ENCODE assay signal across 8 cellular contexts in the genomic region with DNA sequence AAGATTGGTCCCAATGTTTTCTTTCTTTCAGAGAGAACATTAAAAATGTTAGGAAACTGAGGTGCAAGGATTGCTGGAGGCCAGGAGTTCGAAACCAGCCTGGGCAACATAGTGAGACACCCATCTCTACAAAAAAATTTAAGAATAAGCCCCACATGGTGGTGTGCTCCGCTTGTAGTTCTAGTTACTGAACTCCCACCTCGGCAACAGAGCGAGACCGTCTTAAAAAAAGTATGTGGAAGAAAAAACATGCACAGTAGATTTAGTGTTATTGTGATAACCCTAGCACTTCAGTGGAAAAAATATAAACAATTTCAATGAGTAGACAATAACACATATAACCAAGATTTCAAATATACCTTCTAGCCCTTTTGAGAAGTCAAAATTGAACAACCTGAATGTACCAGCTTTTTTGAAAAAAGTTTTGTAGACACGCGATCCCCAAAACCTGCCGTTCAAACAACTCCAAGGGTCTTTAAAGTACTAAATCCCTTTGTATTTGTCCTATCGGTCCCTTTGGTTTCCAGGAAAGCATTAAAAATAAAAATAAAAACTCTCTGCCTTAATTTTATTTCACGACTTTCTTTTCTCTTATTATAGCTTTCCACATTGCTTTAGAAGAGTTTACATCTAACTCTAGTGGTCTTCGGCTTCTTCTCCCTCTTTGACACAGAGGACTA. TPM values are rescaled to one million over a fixed set of nuclear protein-coding genes. Genes with fewer than 3 reads are reported as not detected.
DNase-seq lines count a peak whose midpoint lies in the region; ATAC-seq, FAIRE-seq and TF ChIP-seq lines count a peak whose summit lies in the region.

No MANE protein-coding gene starts in this region.

- peaks cover 2 to 14% (median 13%) of the 10 kb centered on the region in 3 donors for H3K4me1 ChIP-seq in pancreas

- intact Hi-C loops in pancreas (cut with DNase I), result loop anchor here in 1 of 3 donors (10.0 kb wide), 1 partner anchor 170 kb away; no protein-coding TSS in a partner anchor

- H3K27me3 ChIP-seq in pancreas, result no peaks in the 10 kb centered on the region

- WGBS in pancreas, 2 donors, result 9 to 15% methylated on average over 11 of the region's 11 CpGs

- H3K4me3 ChIP-seq in epithelial cell of proximal tubule (ENCODE audit: low read depth, low read length) (peak overlapping the region; percentile 89), pancreas (peak overlapping the region; percentile 79 to 97 (median 85))

- POLR2A ChIA-PET in GM10248 (lab: Yijun Ruan, JAX), result no interaction called here
- POLR2A ChIA-PET in RWPE1 (lab: Yijun Ruan, JAX; ENCODE audit: low non-redundant PET), result no interaction called here

- no peaks in the 10 kb centered on the region for H3K36me3 ChIP-seq in pancreas

- DNase-seq in GM10248 (ENCODE audit: extremely low spot score) (no peak), RWPE1 (ENCODE audit: low spot score) (no peak), epithelial cell of proximal tubule (ENCODE audit: low read depth) (no peak), pancreas (peak in 1 of 6 donors; percentile 29), RCC 7860 (ENCODE audit: low spot score) (no peak), KG1 (lab: John Stamatoyannopoulos, UW) (no peak)
- no peak for DNase-seq in activated CD4-positive, CD25-positive, alpha-beta regulatory T cell treated with anti-CD3 and anti-CD28 coated beads, Interleukin-2, amount 50 U/mL, for 72 hours

- TF ChIP-seq CTCF in GM10248 (IDR thresholded peaks at IDR 0.05; ENCODE audit: control extremely low read depth, extremely low read depth, low read depth, missing control alignments), result peak; percentile 11
- no peak for TF ChIP-seq CTCF in RWPE1 (conservative IDR thresholded peaks at IDR 0.05; ENCODE audit: low read depth)
- no peak for TF ChIP-seq CTCF in epithelial cell of proximal tubule (conservative IDR thresholded peaks at IDR 0.05; ENCODE audit: low read depth, low read length)
- no peak for TF ChIP-seq CTCF in pancreas (IDR thresholded peaks at IDR 0.05)

- peak in 2 of 4 donors; percentile 21 to 31 for ATAC-seq in pancreas
- ATAC-seq in esophagus mucosa, result no peak

- no peaks in the 10 kb centered on the region for H3K9me3 ChIP-seq in pancreas

- FAIRE-seq in pancreas (lab: Jason Lieb, UNC), result no peak
- no peak for FAIRE-seq in RCC 7860 (lab: Jason Lieb, UNC)

- CTCF ChIA-PET in GM10248 (lab: Yijun Ruan, JAX) (interaction anchor here (1.0 to 2.5 kb wide), 11 partner anchors 11 to 513 kb away, joined by 3 to 12 read pairs (median 3); no protein-coding TSS in a partner anchor), RWPE1 (lab: Yijun Ruan, JAX) (interaction anchor here (0.7 to 1.3 kb wide), 4 partner anchors 14 to 174 kb away, joined by 3 to 4 read pairs (median 4); no protein-coding TSS in a partner anchor)

- H3K27ac ChIP-seq in RWPE1 (peak overlapping the region; percentile 100), pancreas (peak overlapping the region; percentile 81 to 98 (median 92))

RNA-seq across cellular contexts. Expression of gene ANO6, which starts 1.0 kb away (rescaled TPM):
- total RNA-seq in epithelial cell of proximal tubule (37.4 and 57.6 TPM in 2 replicates), pancreas (10 to 100 TPM; 14.4 to 34.0 (median 22.6) TPM), esophagus mucosa (13.2 TPM)
- 1 to 10 TPM; 4.0 to 5.4 TPM for polyA plus RNA-seq in pancreas
